Comparison of ENCODE assay signal across 8 cellular contexts in the genomic region with DNA sequence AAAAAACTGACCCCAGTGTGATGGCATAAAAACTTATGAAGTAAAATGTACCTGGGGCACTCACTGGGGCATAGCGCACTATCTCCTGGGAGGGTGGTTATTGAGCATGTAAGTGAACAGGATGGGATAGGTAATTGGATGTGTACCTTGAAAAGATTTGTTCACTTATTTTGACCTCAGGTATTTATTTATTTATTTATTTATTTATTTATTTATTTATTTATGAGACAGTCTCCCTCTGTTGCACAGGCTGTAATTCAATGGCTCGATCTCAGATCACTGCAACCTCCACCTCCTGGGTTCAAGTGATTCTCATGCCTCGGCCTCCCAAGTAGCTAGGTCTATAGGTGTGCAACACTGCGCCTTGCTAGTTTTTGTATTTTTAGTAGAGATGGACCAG.
"Had no signal": no experiment of that assay in that cellular context is flagged by ENCODE, and none has a peak within 500 bp of the region (broad histone marks: within the 10 kb centered on the region; RNA-seq: fewer than 3 reads in every experiment).

No MANE protein-coding gene starts in this region.

- ATAC-seq: GM12878 had no signal

- H3K4me3 ChIP-seq: GM12878 had no signal

- DNase-seq: GDM1, GF-D8 had no signal

- FAIRE-seq: G401.6, GM12878, GM12891, GM12892, GM18507, GM19239 had no signal
